In the genomic region with DNA sequence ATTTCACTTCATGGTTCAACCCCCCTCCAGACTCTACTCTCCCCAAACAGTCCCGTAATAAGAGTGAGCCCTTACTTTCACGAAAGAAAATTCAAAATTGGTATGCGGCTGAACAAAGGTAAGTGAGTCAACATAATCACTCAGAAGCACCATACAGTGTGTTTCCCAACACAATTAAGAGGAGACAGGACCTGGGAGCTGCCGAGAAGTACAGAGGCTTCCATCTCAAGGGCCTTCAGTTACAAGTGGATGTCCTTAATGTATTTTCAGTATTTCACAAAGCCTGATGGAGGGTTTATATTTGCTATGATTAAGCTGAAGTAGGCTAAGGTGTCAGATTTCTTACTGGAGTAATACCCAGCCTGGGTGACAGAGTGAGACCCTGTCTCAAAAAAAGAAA, we compare ENCODE assay signal across 25 cellular contexts. TPM values are rescaled to one million over a fixed set of nuclear protein-coding genes. Genes with fewer than 3 reads are reported as not detected.
DNase-seq lines count a peak whose midpoint lies in the region; ATAC-seq and TF ChIP-seq lines count a peak whose summit lies in the region.
"Had no signal": no experiment of that assay in that cellular context is flagged by ENCODE, and none has a peak within 500 bp of the region (broad histone marks: within the 10 kb centered on the region; RNA-seq: fewer than 3 reads in every experiment).

No MANE protein-coding gene starts in this region.

- peaks cover 6% of the 10 kb centered on the region for H3K36me3 Mint-ChIP-seq in endodermal cell (ENCODE audit: low read depth)

- ATAC-seq in upper lobe of right lung, result peak; percentile 90
- ATAC-seq in HG02852 (IDR thresholded peaks at IDR 0.05; ENCODE audit: unreplicated experiment), result no peak

- H3K27ac Mint-ChIP-seq in endodermal cell, result peak overlapping the region; percentile 52
- H3K27ac Mint-ChIP-seq: activated CD4-positive, alpha-beta memory T cell treated with anti-CD3 and anti-CD28 coated beads, Interleukin-2, amount 10 ng/mL, durations not matched to agents 7 days and 5 days; activated T-helper 1 cell treated with anti-CD3 and anti-CD28 coated beads, Interleukin-12 subunit alpha, Interleukin-12 subunit beta, Interleukin-2, Interleukin-4 antibody, amounts not matched to agents 30 ng/mL and 10 ng/mL and 1 ng/mL, durations not matched to agents 14 hours and 24 hours and 36 hours; CD4-positive, alpha-beta T cell had no signal

- no peak overlapping the region for H3K4me3 Mint-ChIP-seq in endodermal cell
- H3K4me3 Mint-ChIP-seq: activated CD4-positive, alpha-beta memory T cell treated with anti-CD3 and anti-CD28 coated beads, Interleukin-2, amount 10 ng/mL, durations not matched to agents 7 days and 5 days; activated T-helper 1 cell treated with anti-CD3 and anti-CD28 coated beads, Interleukin-12 subunit alpha, Interleukin-12 subunit beta, Interleukin-2, Interleukin-4 antibody, amounts not matched to agents 30 ng/mL and 10 ng/mL and 1 ng/mL, durations not matched to agents 14 hours and 24 hours and 36 hours; CD4-positive, alpha-beta T cell had no signal

- no peak for TF ChIP-seq CTCF in endodermal cell (conservative IDR thresholded peaks at IDR 0.05)
- TF ChIP-seq CTCF in upper lobe of right lung (IDR thresholded peaks at IDR 0.05), result no peak

- 83 to 93% methylated on average over 1 to 4 of the region's 4 CpGs for WGBS in endodermal cell (ENCODE audit: insufficient coverage in 1 of 2, insufficient read length in 1 of 2), 2 experiments

- DNase-seq in NCI-H2029 (lab: John Stamatoyannopoulos, UW), result peak; percentile 2
- DNase-seq in NCI-H2029 treated with DMSO at 0.1 percent for 48 hours (lab: John Stamatoyannopoulos, UW), result no peak
- peak; percentile 26 for DNase-seq in NCI-H2107 (lab: John Stamatoyannopoulos, UW)
- no peak for DNase-seq in endodermal cell
- no peak for DNase-seq in upper lobe of right lung
- no peak for DNase-seq in LoVo (ENCODE audit: low spot score)
- DNase-seq: activated CD4-positive, alpha-beta memory T cell treated with anti-CD3 and anti-CD28 coated beads, Interleukin-2, amount 10 ng/mL, durations not matched to agents 7 days and 5 days; activated CD4-positive, alpha-beta T cell treated with anti-CD3 and anti-CD28 coated beads for 1 hour; activated CD8-positive, alpha-beta memory T cell treated with anti-CD3 and anti-CD28 coated beads, Interleukin-2, amount 50 U/mL, for 4 hours; activated naive CD4-positive, alpha-beta T cell treated with Interleukin-2 at 50 U/mL for 16 hours; AML-193; CD4-positive, alpha-beta T cell; central memory CD4-positive, alpha-beta T cell; glutamatergic neuron; HCEC 1CT; Kasumi-1; left ventricle myocardium inferior; MV-4-11; NCI-H774; stimulated activated CD4-positive, alpha-beta T cell treated with anti-CD3 and anti-CD28 coated beads, Interleukin-1b, Interleukin-23, amount 100 ng/mL, for 48 hours; stimulated activated naive CD4-positive, alpha-beta T cell treated with Interleukin-2 at 50 U/mL for 16 hours had no signal

- H3K27ac ChIP-seq in endodermal cell (ENCODE audit: low read depth, low read length), result no peak overlapping the region
- H3K27ac ChIP-seq in upper lobe of right lung, result peak overlapping the region; percentile 20
- H3K27ac ChIP-seq: left ventricle myocardium inferior, right atrium auricular region, suprapubic skin had no signal

- H3K4me1 Mint-ChIP-seq in endodermal cell, result peaks cover 2% of the 10 kb centered on the region
- H3K4me1 Mint-ChIP-seq: activated CD4-positive, alpha-beta memory T cell treated with anti-CD3 and anti-CD28 coated beads, Interleukin-2, amount 10 ng/mL, durations not matched to agents 7 days and 5 days had no signal

- H3K4me1 ChIP-seq in endodermal cell (ENCODE audit: control insufficient read depth, insufficient read depth, low read length) (no peaks in the 10 kb centered on the region), upper lobe of right lung (no peaks in the 10 kb centered on the region)
- H3K4me1 ChIP-seq: right atrium auricular region, suprapubic skin had no signal

- H3K9me3 Mint-ChIP-seq in endodermal cell, result peaks cover 7% of the 10 kb centered on the region
- H3K9me3 Mint-ChIP-seq: activated CD4-positive, alpha-beta memory T cell treated with anti-CD3 and anti-CD28 coated beads, Interleukin-2, amount 10 ng/mL, durations not matched to agents 7 days and 5 days; activated T-helper 1 cell treated with anti-CD3 and anti-CD28 coated beads, Interleukin-12 subunit alpha, Interleukin-12 subunit beta, Interleukin-2, Interleukin-4 antibody, amounts not matched to agents 30 ng/mL and 10 ng/mL and 1 ng/mL, durations not matched to agents 14 hours and 24 hours and 36 hours; CD4-positive, alpha-beta T cell had no signal

- no peak overlapping the region for H3K9ac ChIP-seq in endodermal cell (ENCODE audit: extremely low read depth, low read length, poor library complexity, severe bottlenecking)

- no peaks in the 10 kb centered on the region for H3K27me3 ChIP-seq in endodermal cell (ENCODE audit: control insufficient read depth, insufficient read depth, low read length, poor library complexity, severe bottlenecking)
- no peaks in the 10 kb centered on the region for H3K27me3 ChIP-seq in upper lobe of right lung
- H3K27me3 ChIP-seq: right atrium auricular region, suprapubic skin had no signal

- H3K36me3 ChIP-seq in endodermal cell (ENCODE audit: control insufficient read depth, insufficient read depth, low read length) (peaks cover 11% of the 10 kb centered on the region), upper lobe of right lung (no peaks in the 10 kb centered on the region)
- H3K36me3 ChIP-seq: left ventricle myocardium inferior, right atrium auricular region, suprapubic skin had no signal

- H3K27me3 Mint-ChIP-seq in endodermal cell (ENCODE audit: insufficient read depth), result no peaks in the 10 kb centered on the region
- H3K27me3 Mint-ChIP-seq: activated CD4-positive, alpha-beta memory T cell treated with anti-CD3 and anti-CD28 coated beads, Interleukin-2, amount 10 ng/mL, durations not matched to agents 7 days and 5 days had no signal

- intact Hi-C loops in upper lobe of right lung (cut with DNase I), result no loop called here

- no peak overlapping the region for H3K4me3 ChIP-seq in endodermal cell (ENCODE audit: low read length)
- H3K4me3 ChIP-seq in upper lobe of right lung, result no peak overlapping the region
- H3K4me3 ChIP-seq: left ventricle myocardium inferior, right atrium auricular region, suprapubic skin had no signal

- H3K9me3 ChIP-seq in endodermal cell (ENCODE audit: control insufficient read depth, low read length), result peaks cover 15% of the 10 kb centered on the region
- no peaks in the 10 kb centered on the region for H3K9me3 ChIP-seq in upper lobe of right lung
- H3K9me3 ChIP-seq: left ventricle myocardium inferior, right atrium auricular region, suprapubic skin had no signal

RNA-seq across cellular contexts. Expression of a gene that starts 51.1 kb away (rescaled TPM):
- 10 to 100 TPM; 58.7 to 89.9 TPM for total RNA-seq in endodermal cell
- 21.2 TPM for polyA plus RNA-seq in endodermal cell (2013, experiment 1 of 2)
- 21.9 TPM for polyA plus RNA-seq in endodermal cell (2013, experiment 2 of 2)
- total RNA-seq in upper lobe of right lung, result 66.2 TPM

Comparison
In these comparisons a context has a peak if more than half of its experiments do, and no peak if none do; other contexts are left out.
1. DNase-seq: peak in NCI-H2029 (single experiment) and NCI-H2107 (single experiment); none in NCI-H2029 treated with DMSO at 0.1 percent for 48 hours (single experiment), endodermal cell (single experiment), upper lobe of right lung (single experiment) and LoVo (single experiment).